ENCODE assay signal across 9 cellular contexts in genomic region chr10:34758447-34758996, GRCh38. TPM values are rescaled to one million over a fixed set of nuclear protein-coding genes. Genes with fewer than 3 reads are reported as not detected.
DNase-seq lines count a peak whose midpoint lies in the region; ATAC-seq and TF ChIP-seq lines count a peak whose summit lies in the region.
"Had no signal": no experiment of that assay in that cellular context is flagged by ENCODE, and none has a peak within 500 bp of the region (broad histone marks: within the 10 kb centered on the region; RNA-seq: fewer than 3 reads in every experiment).

No MANE protein-coding gene starts in this region.

- peak; percentile 89 for ATAC-seq in esophagus mucosa

- peak overlapping the region; percentile 100 for H3K27ac Mint-ChIP-seq in Calu3 (ENCODE audit: unreplicated experiment)

- no peak for TF ChIP-seq EP300 in stomach (IDR thresholded peaks at IDR 0.05)

- no peak for TF ChIP-seq CTCF in Calu3 (IDR thresholded peaks at IDR 0.05; ENCODE audit: unreplicated experiment)
- no peak for TF ChIP-seq CTCF in right atrium auricular region (IDR thresholded peaks at IDR 0.05)
- TF ChIP-seq CTCF in stomach (IDR thresholded peaks at IDR 0.05) = no peak

- H3K9me3 ChIP-seq in right atrium auricular region (no peaks in the 10 kb centered on the region), stomach (no peaks in the 10 kb centered on the region)

- CTCF ChIA-PET in Calu3 (lab: Charles Lee) = interaction anchor here (0.5 to 1.5 kb wide), 7 partner anchors 11 to 236 kb away, joined by 3 to 5 read pairs (median 4); no protein-coding TSS in a partner anchor

- H3K4me1 ChIP-seq in right atrium auricular region (peaks cover 0 to 38% of the 10 kb centered on the region in 2 donors), stomach (peaks cover 12 to 65% (median 41%) of the 10 kb centered on the region in 4 donors)

- WGBS in stomach, 5 donors = 48 to 57% (median 56%) methylated on average over 3 of the region's 3 CpGs

- peaks cover 6% of the 10 kb centered on the region for H3K9me3 Mint-ChIP-seq in Calu3 (ENCODE audit: low read depth, unreplicated experiment)

- peaks cover 80% of the 10 kb centered on the region for H3K4me1 Mint-ChIP-seq in Calu3 (ENCODE audit: low read depth, unreplicated experiment)

- no peaks in the 10 kb centered on the region for H3K27me3 ChIP-seq in right atrium auricular region
- no peaks in the 10 kb centered on the region for H3K27me3 ChIP-seq in stomach
- H3K27me3 ChIP-seq: cardiac muscle cell had no signal

- H3K27ac ChIP-seq in right atrium auricular region (no peak overlapping the region), stomach (peak overlapping the region in 2 of 5 donors; percentile 21 to 63)
- H3K27ac ChIP-seq: cardiac muscle cell had no signal

- peak; percentile 58 for DNase-seq in Calu3
- peak; percentile 64 for DNase-seq in H4 (ENCODE audit: low spot score)
- peak; percentile 78 for DNase-seq in MV-4-11 (lab: John Stamatoyannopoulos, UW)
- DNase-seq in right atrium auricular region (ENCODE audit: low spot score) = no peak
- DNase-seq in NK-92 treated with Interleukin-12 subunit alpha and Interleukin-12 subunit beta, amount 100 ng/mL, for 24 hours (lab: John Stamatoyannopoulos, UW) = no peak
- DNase-seq in stomach = no peak
- no peak for DNase-seq in nucleus accumbens (lab: John Stamatoyannopoulos, UW)

- intact Hi-C loops in Calu3 (cut with micrococcal nuclease; ENCODE audit: unreplicated experiment) = loop anchor here (1.0 kb wide), 1 partner anchor 56 kb away; no protein-coding TSS in a partner anchor
- intact Hi-C loops in stomach (cut with DNase I; ENCODE audit: low total_unique reads) = no loop called here

- H3K4me3 ChIP-seq in right atrium auricular region = no peak overlapping the region
- no peak overlapping the region for H3K4me3 ChIP-seq in stomach
- H3K4me3 ChIP-seq: cardiac muscle cell had no signal

- H3K4me3 Mint-ChIP-seq in Calu3 (ENCODE audit: low read depth, unreplicated experiment) = peak overlapping the region; percentile 67

- no peaks in the 10 kb centered on the region for H3K36me3 ChIP-seq in right atrium auricular region
- no peaks in the 10 kb centered on the region for H3K36me3 ChIP-seq in stomach
- H3K36me3 ChIP-seq: cardiac muscle cell had no signal

- TF ChIP-seq POLR2A in stomach (IDR thresholded peaks at IDR 0.05) = no peak

- peaks cover 50% of the 10 kb centered on the region for H3K36me3 Mint-ChIP-seq in Calu3 (ENCODE audit: insufficient read depth, unreplicated experiment)

- no TSS peak for BruUV-seq in Calu3 (replicated peaks; lab: Mats Ljungman, UMichigan)

- no peaks in the 10 kb centered on the region for H3K27me3 Mint-ChIP-seq in Calu3 (ENCODE audit: unreplicated experiment)

RNA-seq across cellular contexts. Expression of gene PARD3, which starts 56.6 kb away (rescaled TPM):
- 57.6 and 62.4 TPM in 2 replicates for total RNA-seq in Calu3 (2022)
- 18.3 and 19.3 TPM in 2 replicates for total RNA-seq in H4 (2014; rRNA removed; shearing (Covaris generic))
- 64.5 TPM for total RNA-seq in esophagus mucosa
- total RNA-seq in right atrium auricular region = 10 to 100 TPM; 31.6 to 41.6 TPM
- 100 to 1,000 TPM in 1 of 5 donors, 10 to 100 TPM in 4; 23.9 to 118 (median 59.8) TPM for total RNA-seq in stomach
- polyA plus RNA-seq in stomach = 10 to 100 TPM; 13.7 to 23.6 (median 16.6) TPM

Comparison
In these comparisons a context has a peak if more than half of its experiments do, and no peak if none do; other contexts are left out.
1. DNase-seq: peak in Calu3 (single experiment), H4 (single experiment) and MV-4-11 (single experiment); none in right atrium auricular region (single experiment), NK-92 treated with Interleukin-12 subunit alpha and Interleukin-12 subunit beta, amount 100 ng/mL, for 24 hours (single experiment), stomach (single experiment) and nucleus accumbens (0 of 56).